ENCODE assay signal across 14 cellular contexts in the genomic region with DNA sequence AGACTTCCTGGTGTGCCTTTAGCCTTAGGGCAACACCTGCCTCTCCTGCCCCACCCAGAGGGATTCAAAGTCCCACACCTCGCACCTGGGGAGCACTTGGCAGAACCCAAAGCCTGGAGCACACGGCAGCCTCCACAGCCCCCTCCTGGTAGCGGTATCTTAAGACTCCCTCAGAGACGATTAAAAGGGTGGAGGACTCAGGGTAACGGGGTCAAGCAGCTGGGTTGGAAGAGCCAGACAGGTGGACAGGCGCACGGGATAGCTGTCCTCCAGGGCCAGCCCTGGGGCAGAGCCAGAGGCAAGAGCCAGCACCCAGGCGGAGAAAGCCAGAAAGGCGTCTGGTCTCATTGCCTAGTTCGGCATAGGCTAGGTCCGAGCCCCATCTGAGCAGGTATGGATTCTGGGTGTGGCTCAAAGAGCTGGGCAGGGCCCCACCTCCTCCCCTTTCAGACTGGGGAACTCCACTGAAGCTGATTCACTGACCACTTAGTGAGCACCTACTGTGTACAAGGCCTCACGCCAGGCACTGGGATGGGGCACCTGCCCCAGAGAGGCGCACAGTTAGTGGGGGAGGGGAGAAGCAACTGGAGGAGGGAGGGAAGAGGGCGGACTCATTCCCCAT. TPM values are rescaled to one million over a fixed set of nuclear protein-coding genes. Genes with fewer than 3 reads are reported as not detected.
DNase-seq lines count a peak whose midpoint lies in the region; ATAC-seq, FAIRE-seq and TF ChIP-seq lines count a peak whose summit lies in the region.
"Had no signal": no experiment of that assay in that cellular context is flagged by ENCODE, and none has a peak within 500 bp of the region (broad histone marks: within the 10 kb centered on the region; RNA-seq: fewer than 3 reads in every experiment).

No MANE protein-coding gene starts in this region.

- peak; percentile 76 for DNase-seq in H7
- DNase-seq in NCI-H146 (lab: John Stamatoyannopoulos, UW), result peak; percentile 92
- DNase-seq in WTC11 (ENCODE audit: low spot score), result no peak
- no peak for DNase-seq in neural crest cell (ENCODE audit: low read depth, low spot score)
- no peak for DNase-seq in HTR-8/SVneo (ENCODE audit: insufficient read length, low spot score)
- DNase-seq: activated CD4-positive, alpha-beta T cell treated with anti-CD3 and anti-CD28 coated beads for 48 hours; left ventricle myocardium superior; natural killer cell; NCI-H524 treated with DMSO at 0.1 percent for 48 hours; tibial artery had no signal

- H3K27ac Mint-ChIP-seq in WTC11 (no peak overlapping the region), neural crest cell (ENCODE audit: unreplicated experiment) (no peak overlapping the region)
- H3K27ac Mint-ChIP-seq: activated T-helper 1 cell treated with anti-CD3 and anti-CD28 coated beads, Interleukin-12 subunit alpha, Interleukin-12 subunit beta, Interleukin-2, Interleukin-4 antibody, amounts not matched to agents 30 ng/mL and 10 ng/mL and 1 ng/mL, durations not matched to agents 14 hours and 24 hours and 36 hours; natural killer cell had no signal

- H3K4me3 Mint-ChIP-seq in WTC11 (no peak overlapping the region), neural crest cell (peak overlapping the region; percentile 49)
- H3K4me3 Mint-ChIP-seq: activated T-helper 1 cell treated with anti-CD3 and anti-CD28 coated beads, Interleukin-12 subunit alpha, Interleukin-12 subunit beta, Interleukin-2, Interleukin-4 antibody, amounts not matched to agents 30 ng/mL and 10 ng/mL and 1 ng/mL, durations not matched to agents 14 hours and 24 hours and 36 hours; natural killer cell had no signal

- ATAC-seq in WTC11 (peak; percentile 20), GM21723 (IDR thresholded peaks at IDR 0.05; ENCODE audit: unreplicated experiment) (no peak), HG02852 (IDR thresholded peaks at IDR 0.05; ENCODE audit: unreplicated experiment) (no peak)
- ATAC-seq: left ventricle myocardium superior, natural killer cell had no signal

- no peaks in the 10 kb centered on the region for H3K27me3 ChIP-seq in H7 (ENCODE audit: control insufficient read depth, insufficient read depth, low read length)

- TF ChIP-seq CTCF in WTC11 (IDR thresholded peaks at IDR 0.05) (no peak), neural crest cell (conservative IDR thresholded peaks at IDR 0.05) (no peak)

- H3K9me3 Mint-ChIP-seq in WTC11 (no peaks in the 10 kb centered on the region), neural crest cell (no peaks in the 10 kb centered on the region)
- H3K9me3 Mint-ChIP-seq: activated T-helper 1 cell treated with anti-CD3 and anti-CD28 coated beads, Interleukin-12 subunit alpha, Interleukin-12 subunit beta, Interleukin-2, Interleukin-4 antibody, amounts not matched to agents 30 ng/mL and 10 ng/mL and 1 ng/mL, durations not matched to agents 14 hours and 24 hours and 36 hours; natural killer cell had no signal

- H3K27me3 Mint-ChIP-seq in WTC11 (ENCODE audit: low read depth) (no peaks in the 10 kb centered on the region), neural crest cell (ENCODE audit: low read depth) (no peaks in the 10 kb centered on the region)

- CTCF ChIA-PET in WTC11 (lab: Charles Lee), result interaction anchor here (1.0 to 2.2 kb wide), 3 partner anchors 17 to 49 kb away, joined by 3 to 14 read pairs (median 3); no protein-coding TSS in a partner anchor

- POLR2A ChIA-PET in WTC11 (lab: Charles Lee), result interaction anchor here (0.5 kb wide), 1 partner anchor 59 kb away, joined by 3 read pairs; no protein-coding TSS in a partner anchor

- H3K4me3 ChIP-seq in H7 (ENCODE audit: insufficient read depth, low read depth, low read length), result no peak overlapping the region
- H3K4me3 ChIP-seq: tibial artery had no signal

- no peaks in the 10 kb centered on the region for H3K36me3 ChIP-seq in H7 (replicated peaks; ENCODE audit: control insufficient read depth, insufficient read depth, low read length)
- H3K36me3 ChIP-seq: tibial artery had no signal

- H3K36me3 Mint-ChIP-seq in WTC11 (no peaks in the 10 kb centered on the region; the same call in 1 of the 2 replicates), neural crest cell (ENCODE audit: low read depth) (peaks cover 2% of the 10 kb centered on the region)
- H3K36me3 Mint-ChIP-seq: natural killer cell had no signal

- H3K4me1 Mint-ChIP-seq in WTC11 (peaks cover 65% of the 10 kb centered on the region), neural crest cell (peaks cover 52% of the 10 kb centered on the region)

- no peak for FAIRE-seq in HTR-8/SVneo (lab: Jason Lieb, UNC)
- FAIRE-seq: astrocyte had no signal

TF ChIP-seq in WTC11, 78 proteins besides CTCF, POLR2A, EP300 and RAD21:
- no peak for TF ChIP-seq NR2C2 (CRISPR knock-in tag; IDR thresholded peaks at IDR 0.05)
- 0 out of 2 replicates have a peak, but pooled peaks have one; percentile 34 for TF ChIP-seq ETV6 (CRISPR knock-in tag; IDR thresholded peaks at IDR 0.05)
- no peak for TF ChIP-seq ZBTB21 (CRISPR knock-in tag; IDR thresholded peaks at IDR 0.05; ENCODE audit: borderline replicate concordance)
- TF ChIP-seq ZNF396 (CRISPR knock-in tag; IDR thresholded peaks at IDR 0.05; ENCODE audit: borderline replicate concordance), result no peak
- TF ChIP-seq ZNF232 (CRISPR knock-in tag; IDR thresholded peaks at IDR 0.05), result no peak

RNA-seq across cellular contexts. Expression of a gene that starts 55.0 kb away (rescaled TPM):
- 9.2 and 11.6 TPM in 2 replicates for total RNA-seq in H7 (2014; rRNA removed; shearing (Covaris generic))
- 14.4 to 16.7 TPM (median 15.3 TPM) in 3 replicates for total RNA-seq in WTC11 (2021)
- 29.5 and 30.8 TPM in 2 replicates for total RNA-seq in neural crest cell

RNA-seq across cellular contexts. Expression of a gene that starts 58.5 kb away (rescaled TPM):
- 114 and 118 TPM in 2 replicates for total RNA-seq in H7 (2014; rRNA removed; shearing (Covaris generic))
- total RNA-seq in WTC11 (2021) (102 to 122 TPM (median 122 TPM) in 3 replicates), neural crest cell (346 and 357 TPM in 2 replicates)

Comparison
In these comparisons a context has a peak if more than half of its experiments do, and no peak if none do; other contexts are left out.
1. DNase-seq: peak in H7 (single experiment) and NCI-H146 (single experiment); none in WTC11 (single experiment), neural crest cell (single experiment) and HTR-8/SVneo (single experiment).